Comparison of ENCODE assay signal across 14 cellular contexts in genomic region chr16:65909310-65910050, GRCh38.
A peak's percentile ranks its signal among the peaks of the same experiment; 100 is the strongest.
DNase-seq lines count a peak whose midpoint lies in the region; ATAC-seq and TF ChIP-seq lines count a peak whose summit lies in the region.
"Had no signal": no experiment of that assay in that cellular context is flagged by ENCODE, and none has a peak within 500 bp of the region (broad histone marks: within the 10 kb centered on the region; RNA-seq: fewer than 3 reads in every experiment).

No MANE protein-coding gene starts in this region.

- H3K4me3 ChIP-seq in BLaER1 (no peak overlapping the region), fibroblast of mammary gland (ENCODE audit: control insufficient read depth, low read depth, low read length) (no peak overlapping the region), coronary artery (no peak overlapping the region)
- H3K4me3 ChIP-seq: GM23338, left lung had no signal

- DNase-seq in HFFc6 (peak; percentile 2), NOMO-1 treated with DMSO at 0.1 percent for 48 hours (lab: John Stamatoyannopoulos, UW; ENCODE audit: unreplicated experiment) (peak; percentile 72), fibroblast of mammary gland (ENCODE audit: low read depth) (peak; percentile 22), coronary artery (ENCODE audit: low spot score) (no peak), 8988T (no peak), AG08396 (ENCODE audit: low spot score) (no peak)
- no peak for DNase-seq in activated CD8-positive, alpha-beta T cell treated with anti-CD3 and anti-CD28 coated beads for 36 hours
- DNase-seq: activated naive CD8-positive, alpha-beta T cell treated with anti-CD3 and anti-CD28 coated beads for 36 hours; DMS 273 treated with DMSO at 0.1 percent for 48 hours; left lung had no signal

- no peak overlapping the region for H3K4me3 Mint-ChIP-seq in HFFc6
- no peak overlapping the region for H3K4me3 Mint-ChIP-seq in activated CD8-positive, alpha-beta T cell treated with anti-CD3 and anti-CD28 coated beads for 36 hours
- H3K4me3 Mint-ChIP-seq: activated naive CD8-positive, alpha-beta T cell treated with anti-CD3 and anti-CD28 coated beads for 36 hours; central memory CD8-positive, alpha-beta T cell; GM23338 had no signal

- H3K9me3 Mint-ChIP-seq in HFFc6 = no peaks in the 10 kb centered on the region; the same call in 1 of the 2 replicates
- H3K9me3 Mint-ChIP-seq in activated CD8-positive, alpha-beta T cell treated with anti-CD3 and anti-CD28 coated beads for 36 hours = peaks cover 1% of the 10 kb centered on the region
- H3K9me3 Mint-ChIP-seq: activated naive CD8-positive, alpha-beta T cell treated with anti-CD3 and anti-CD28 coated beads for 36 hours; GM23338 had no signal

- H3K27ac ChIP-seq in BLaER1 (no peak overlapping the region), coronary artery (no peak overlapping the region)
- H3K27ac ChIP-seq: left lung had no signal

- H3K4me2 ChIP-seq in BLaER1 = peak overlapping the region; percentile 41
- H3K4me2 ChIP-seq: GM23338 had no signal

- intact Hi-C loops in activated CD8-positive, alpha-beta T cell treated with anti-CD3 and anti-CD28 coated beads for 36 hours (cut with micrococcal nuclease) = no loop called here

- H3K27me3 Mint-ChIP-seq in HFFc6 (ENCODE audit: insufficient read depth) = peaks cover 25% of the 10 kb centered on the region; the same call in 1 of the 2 replicates
- no peaks in the 10 kb centered on the region for H3K27me3 Mint-ChIP-seq in activated CD8-positive, alpha-beta T cell treated with anti-CD3 and anti-CD28 coated beads for 36 hours
- H3K27me3 Mint-ChIP-seq: activated naive CD8-positive, alpha-beta T cell treated with anti-CD3 and anti-CD28 coated beads for 36 hours; central memory CD8-positive, alpha-beta T cell had no signal

- POLR2A ChIA-PET in activated CD8-positive, alpha-beta T cell treated with anti-CD3 and anti-CD28 coated beads for 36 hours (lab: Charles Lee) = no interaction called here

- no peaks in the 10 kb centered on the region for H3K27me3 ChIP-seq in BLaER1
- H3K27me3 ChIP-seq: left lung had no signal

- no peak for TF ChIP-seq CTCF in HFFc6 (IDR thresholded peaks at IDR 0.05)
- no peak for TF ChIP-seq CTCF in fibroblast of mammary gland (conservative IDR thresholded peaks at IDR 0.05; ENCODE audit: control insufficient read depth, insufficient read depth, low read depth, low read length)
- TF ChIP-seq CTCF in activated CD8-positive, alpha-beta T cell treated with anti-CD3 and anti-CD28 coated beads for 36 hours (IDR thresholded peaks at IDR 0.05) = no peak
- no peak for TF ChIP-seq CTCF in coronary artery (IDR thresholded peaks at IDR 0.05)

- H3K36me3 Mint-ChIP-seq in HFFc6 (ENCODE audit: low read depth) = no peaks in the 10 kb centered on the region
- H3K36me3 Mint-ChIP-seq in activated CD8-positive, alpha-beta T cell treated with anti-CD3 and anti-CD28 coated beads for 36 hours (ENCODE audit: low read depth) = no peaks in the 10 kb centered on the region
- H3K36me3 Mint-ChIP-seq: activated naive CD8-positive, alpha-beta T cell treated with anti-CD3 and anti-CD28 coated beads for 36 hours had no signal

- ATAC-seq in activated CD8-positive, alpha-beta T cell treated with anti-CD3 and anti-CD28 coated beads for 36 hours = no peak
- ATAC-seq: left lung had no signal

- H3K27ac Mint-ChIP-seq in HFFc6 = no peak overlapping the region
- no peak overlapping the region for H3K27ac Mint-ChIP-seq in activated CD8-positive, alpha-beta T cell treated with anti-CD3 and anti-CD28 coated beads for 36 hours
- H3K27ac Mint-ChIP-seq: activated naive CD8-positive, alpha-beta T cell treated with anti-CD3 and anti-CD28 coated beads for 36 hours; GM23338; progenitor cell of endocrine pancreas had no signal

- H3K9ac ChIP-seq in BLaER1 = no peak overlapping the region

- H3K4me1 Mint-ChIP-seq in HFFc6 (ENCODE audit: low read depth) = no peaks in the 10 kb centered on the region
- no peaks in the 10 kb centered on the region for H3K4me1 Mint-ChIP-seq in activated CD8-positive, alpha-beta T cell treated with anti-CD3 and anti-CD28 coated beads for 36 hours (ENCODE audit: low read depth)
- H3K4me1 Mint-ChIP-seq: activated naive CD8-positive, alpha-beta T cell treated with anti-CD3 and anti-CD28 coated beads for 36 hours; central memory CD8-positive, alpha-beta T cell had no signal

- no peaks in the 10 kb centered on the region for H4K20me1 ChIP-seq in BLaER1

- peaks cover 20% of the 10 kb centered on the region for H3K4me1 ChIP-seq in BLaER1
- H3K4me1 ChIP-seq: left lung had no signal

- CTCF ChIA-PET in activated CD8-positive, alpha-beta T cell treated with anti-CD3 and anti-CD28 coated beads for 36 hours (lab: Charles Lee) = no interaction called here

- no peaks in the 10 kb centered on the region for H3K36me3 ChIP-seq in BLaER1
- H3K36me3 ChIP-seq: left lung had no signal

- no peaks in the 10 kb centered on the region for H3K9me3 ChIP-seq in BLaER1
- H3K9me3 ChIP-seq: left lung had no signal

Comparison
In these comparisons a context has a peak if more than half of its experiments do, and no peak if none do; other contexts are left out.
1. DNase-seq: peak in HFFc6 (single experiment), NOMO-1 treated with DMSO at 0.1 percent for 48 hours (single experiment) and fibroblast of mammary gland (single experiment); none in activated CD8-positive, alpha-beta T cell treated with anti-CD3 and anti-CD28 coated beads for 36 hours (single experiment), coronary artery (single experiment), 8988T (single experiment) and AG08396 (single experiment).